Comparison of ENCODE assay signal across 17 cellular contexts in genomic region chr16:14095883-14096551, GRCh38. TPM values are rescaled to one million over a fixed set of nuclear protein-coding genes. Genes with fewer than 3 reads are reported as not detected.
DNase-seq lines count a peak whose midpoint lies in the region; ATAC-seq and TF ChIP-seq lines count a peak whose summit lies in the region.
"Had no signal": no experiment of that assay in that cellular context is flagged by ENCODE, and none has a peak within 500 bp of the region (broad histone marks: within the 10 kb centered on the region; RNA-seq: fewer than 3 reads in every experiment).

No MANE protein-coding gene starts in this region.

- peaks cover 4 to 10% of the 10 kb centered on the region in 2 donors for H3K4me1 Mint-ChIP-seq in natural killer cell

- no peak overlapping the region for H2BK15ac ChIP-seq in mesendoderm (replicated peaks; ENCODE audit: low read depth)

- H3K9ac ChIP-seq in mammary epithelial cell (ENCODE audit: insufficient read depth, low read length) (no peak overlapping the region), mesendoderm (ENCODE audit: low read length) (no peak overlapping the region)

- H3K79me1 ChIP-seq in mesendoderm (ENCODE audit: low read length): peaks cover 5% of the 10 kb centered on the region

- H4K20me1 ChIP-seq in mammary epithelial cell (ENCODE audit: insufficient read depth, low read length): no peaks in the 10 kb centered on the region

- H3K36me3 Mint-ChIP-seq in natural killer cell: no peaks in the 10 kb centered on the region
- H3K36me3 Mint-ChIP-seq: naive B cell had no signal

- H2BK5ac ChIP-seq in mesendoderm (ENCODE audit: low read length): no peak overlapping the region

- H3K79me2 ChIP-seq in mammary epithelial cell (ENCODE audit: insufficient read depth, low read length): peaks cover 55% of the 10 kb centered on the region
- H3K79me2 ChIP-seq in mesendoderm (ENCODE audit: control insufficient read depth, insufficient read depth, low read length): peaks cover 2% of the 10 kb centered on the region

- H3K4me3 Mint-ChIP-seq in natural killer cell: no peak overlapping the region
- H3K4me3 Mint-ChIP-seq: activated naive CD4-positive, alpha-beta T cell treated with anti-CD3 and anti-CD28 coated beads for 36 hours; brain; GM23338; naive B cell; T-helper 1 cell treated with Interleukin-12 subunit alpha and Interleukin-12 subunit beta and Interleukin-4 antibody, amounts not matched to agents 30 μg/mL and 1 μg/mL, for 36 hours had no signal

- H3K27me3 Mint-ChIP-seq in natural killer cell (ENCODE audit: low read depth in 2 of 2): no peaks in the 10 kb centered on the region
- H3K27me3 Mint-ChIP-seq: brain, naive B cell had no signal

- intact Hi-C loops in mammary epithelial cell (cut with micrococcal nuclease): no loop called here
- intact Hi-C loops in natural killer cell (cut with micrococcal nuclease): no loop called here

- CTCF ChIA-PET in mammary epithelial cell (lab: Charles Lee; ENCODE audit: low non-redundant PET): no interaction called here

- H3K27me3 ChIP-seq in mammary epithelial cell (ENCODE audit: insufficient read depth, low read length): no peaks in the 10 kb centered on the region
- no peaks in the 10 kb centered on the region for H3K27me3 ChIP-seq in mesendoderm (ENCODE audit: insufficient read depth, low read length, poor library complexity)

- no peak for TF ChIP-seq CTCF in LNCaP clone FGC (IDR thresholded peaks at IDR 0.05; ENCODE audit: control insufficient read depth, extremely low read depth, insufficient read depth)
- TF ChIP-seq CTCF in mammary epithelial cell (conservative IDR thresholded peaks at IDR 0.05 in 1 of 2, IDR thresholded peaks at IDR 0.05 in 1 of 2; ENCODE audit: extremely low read depth in 1 of 2, insufficient read depth in 1 of 2, low read depth in 1 of 2, low read length in 2 of 2): no peak
- TF ChIP-seq CTCF in natural killer cell (IDR thresholded peaks at IDR 0.05): no peak

- H4K5ac ChIP-seq in mesendoderm (ENCODE audit: low read length): no peak overlapping the region

- no peak for ATAC-seq in GM18511 (IDR thresholded peaks at IDR 0.05; ENCODE audit: unreplicated experiment)
- ATAC-seq in natural killer cell: no peak
- ATAC-seq: GM23338 had no signal

- no peak overlapping the region for H2AFZ ChIP-seq in mammary epithelial cell (ENCODE audit: low read depth, low read length)
- H2AFZ ChIP-seq: GM23338 had no signal

- H2BK120ac ChIP-seq in mesendoderm (ENCODE audit: low read depth, low read length): no peak overlapping the region

- H4K8ac ChIP-seq in mesendoderm (ENCODE audit: low read depth, low read length): no peak overlapping the region

- DNase-seq in LNCaP clone FGC (ENCODE audit: low read depth) (no peak), mammary epithelial cell (peak; percentile 46), mesendoderm (peak; percentile 45), SKM-1 (lab: John Stamatoyannopoulos, UW; ENCODE audit: unreplicated experiment) (no peak), COR-L47 (lab: John Stamatoyannopoulos, UW) (no peak), natural killer cell (no peak)
- DNase-seq: activated naive CD4-positive, alpha-beta T cell treated with anti-CD3 and anti-CD28 coated beads for 36 hours; C1 segment of cervical spinal cord; hypothalamus; left ventricle myocardium inferior; naive B cell; NCI-H82; stimulated activated CD4-positive, alpha-beta T cell treated with anti-CD3 and anti-CD28 coated beads, Interleukin-15, amount 100 ng/mL, for 24 hours had no signal

- H3K27ac ChIP-seq in mammary epithelial cell (ENCODE audit: insufficient read depth, low read depth, low read length): peak overlapping the region; percentile 62
- H3K27ac ChIP-seq in mesendoderm (ENCODE audit: low read depth, low read length): no peak overlapping the region

- no TSS peak for BruUV-seq in mammary epithelial cell (replicated peaks; lab: Mats Ljungman, UMichigan)

- H3K9me3 ChIP-seq in mammary epithelial cell (replicated peaks; ENCODE audit: insufficient read depth, low read length): no peaks in the 10 kb centered on the region
- H3K9me3 ChIP-seq: left ventricle myocardium inferior had no signal

- H3K4ac ChIP-seq in mesendoderm (ENCODE audit: low read depth, low read length): no peak overlapping the region

- H3K4me3 ChIP-seq in LNCaP clone FGC (ENCODE audit: low read depth, low read length) (peak overlapping the region; percentile 46; the same call in 1 of the 2 replicates), mammary epithelial cell (replicated peaks in 1 of 3; ENCODE audit: insufficient read depth in 1 of 3, low read depth in 2 of 3, low read length in 3 of 3) (no peak overlapping the region), mesendoderm (ENCODE audit: low read length) (no peak overlapping the region)
- H3K4me3 ChIP-seq: GM23338, left ventricle myocardium inferior had no signal

- peak overlapping the region; percentile 73 for H3K4me2 ChIP-seq in mammary epithelial cell (ENCODE audit: insufficient read depth, low read depth, low read length)
- H3K4me2 ChIP-seq in mesendoderm (ENCODE audit: low read length): no peak overlapping the region
- H3K4me2 ChIP-seq: GM23338 had no signal

- in situ Hi-C loops in mammary epithelial cell (cut with MboI; ENCODE audit: low sequenced_read_pairs in 2 of 2): no loop called here

- no peak overlapping the region for H3K18ac ChIP-seq in mesendoderm (ENCODE audit: low read length)

- H3K27ac Mint-ChIP-seq in natural killer cell: no peak overlapping the region
- H3K27ac Mint-ChIP-seq: activated naive CD4-positive, alpha-beta T cell treated with anti-CD3 and anti-CD28 coated beads for 36 hours; GM23338; T-helper 1 cell treated with Interleukin-12 subunit alpha and Interleukin-12 subunit beta and Interleukin-4 antibody, amounts not matched to agents 30 μg/mL and 1 μg/mL, for 36 hours had no signal

- H3K4me1 ChIP-seq in mammary epithelial cell (ENCODE audit: insufficient read depth, low read length): peaks cover 29% of the 10 kb centered on the region
- H3K4me1 ChIP-seq in mesendoderm (ENCODE audit: control insufficient read depth, low read depth, low read length): no peaks in the 10 kb centered on the region

- no peak overlapping the region for H3K56ac ChIP-seq in mesendoderm (ENCODE audit: low read length)

- dilution Hi-C loops in mammary epithelial cell (cut with HindIII; ENCODE audit: low sequenced_read_pairs): no loop called here

- 80% methylated on average over 7 of the region's 9 CpGs for WGBS in mammary epithelial cell (ENCODE audit: low coverage, missing lambda C conversion rate)
- WGBS in mesendoderm (ENCODE audit: extremely low coverage, insufficient coverage, low lambda C conversion rate): no CpG with 5 or more reads among the region's 9 CpGs

- H3K9me3 Mint-ChIP-seq in natural killer cell: no peaks in the 10 kb centered on the region
- H3K9me3 Mint-ChIP-seq: activated naive CD4-positive, alpha-beta T cell treated with anti-CD3 and anti-CD28 coated beads for 36 hours; GM23338; T-helper 1 cell treated with Interleukin-12 subunit alpha and Interleukin-12 subunit beta and Interleukin-4 antibody, amounts not matched to agents 30 μg/mL and 1 μg/mL, for 36 hours had no signal

- no peak overlapping the region for H2AK5ac ChIP-seq in mesendoderm (ENCODE audit: low read length)

- no peak overlapping the region for H3K23ac ChIP-seq in mesendoderm (ENCODE audit: low read length)

- no peaks in the 10 kb centered on the region for H3K36me3 ChIP-seq in mammary epithelial cell (ENCODE audit: insufficient read depth, low read length)
- no peaks in the 10 kb centered on the region for H3K36me3 ChIP-seq in mesendoderm (ENCODE audit: control insufficient read depth, insufficient read depth, low read length)
- H3K36me3 ChIP-seq: left ventricle myocardium inferior had no signal

RNA-seq across cellular contexts. Expression of gene MRTFB, which starts 24.9 kb away (rescaled TPM):
- total RNA-seq in mammary epithelial cell: 10 to 100 TPM; 22.8 to 33.8 TPM
- 9.2 TPM for polyA plus RNA-seq in mammary epithelial cell
- 62.2 TPM for polyA minus RNA-seq in mammary epithelial cell
- polyA plus RNA-seq in mesendoderm (2013, experiment 1 of 2): 11.5 TPM
- 10.4 TPM for polyA plus RNA-seq in mesendoderm (2013, experiment 2 of 2)
- 10 to 100 TPM; 12.8 to 22.8 (median 19.6) TPM for total RNA-seq in natural killer cell

Comparison
In these comparisons a context has a peak if more than half of its experiments do, and no peak if none do; other contexts are left out.
1. DNase-seq: peak in mammary epithelial cell (single experiment) and mesendoderm (single experiment); none in LNCaP clone FGC (single experiment), SKM-1 (single experiment), COR-L47 (single experiment) and natural killer cell (single experiment).